Comparison of ENCODE assay signal across 8 cellular contexts in the genomic region with DNA sequence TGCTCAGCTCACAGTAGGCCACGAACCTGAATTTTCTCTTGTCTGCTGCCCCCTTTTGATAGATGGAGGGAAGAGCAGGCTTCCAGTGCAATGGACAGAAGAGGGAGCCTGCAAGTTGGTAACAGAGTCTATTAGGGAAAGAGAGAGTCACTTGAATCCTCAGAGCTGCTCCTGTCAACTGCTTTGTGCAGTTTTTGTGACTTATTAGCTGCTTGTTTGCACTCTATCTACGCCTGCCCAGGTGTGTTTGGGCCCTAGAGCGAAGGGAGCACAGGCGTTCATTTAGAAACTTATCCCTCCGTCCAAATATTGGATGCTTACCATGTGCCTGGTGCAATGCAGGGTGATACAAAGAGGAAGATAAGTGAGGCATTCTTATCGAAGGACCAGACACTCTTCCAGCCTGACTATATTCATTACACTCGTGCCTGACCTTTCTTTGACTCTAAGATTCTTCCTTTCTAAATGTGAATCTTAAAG. TPM values are rescaled to one million over a fixed set of nuclear protein-coding genes. Genes with fewer than 3 reads are reported as not detected.
DNase-seq lines count a peak whose midpoint lies in the region; ATAC-seq lines count a peak whose summit lies in the region.

No MANE protein-coding gene starts in this region.

- H3K79me2 ChIP-seq in mesendoderm (ENCODE audit: control insufficient read depth, insufficient read depth, low read length): no peaks in the 10 kb centered on the region

- no peak overlapping the region for H2BK15ac ChIP-seq in mesendoderm (replicated peaks; ENCODE audit: low read depth)

- no peak overlapping the region for H3K4me3 Mint-ChIP-seq in stimulated activated effector memory CD8-positive, alpha-beta T cell treated with anti-CD3 and anti-CD28 coated beads, Interleukin-12 subunit alpha, Interleukin-12 subunit beta, amount 100 ng/mL, for 72 hours

- H3K36me3 ChIP-seq in mesendoderm (ENCODE audit: control insufficient read depth, insufficient read depth, low read length): no peaks in the 10 kb centered on the region

- H3K36me3 Mint-ChIP-seq in stimulated activated effector memory CD8-positive, alpha-beta T cell treated with anti-CD3 and anti-CD28 coated beads, Interleukin-12 subunit alpha, Interleukin-12 subunit beta, amount 100 ng/mL, for 72 hours: no peaks in the 10 kb centered on the region

- no peak overlapping the region for H3K27ac ChIP-seq in mesendoderm (ENCODE audit: low read depth, low read length)

- ATAC-seq in GM19397 (IDR thresholded peaks at IDR 0.05; ENCODE audit: unreplicated experiment) (peak; percentile 75), HG03439 (IDR thresholded peaks at IDR 0.05; ENCODE audit: unreplicated experiment) (peak; percentile 88)
- peak; percentile 85 for ATAC-seq in stimulated activated effector memory CD8-positive, alpha-beta T cell treated with anti-CD3 and anti-CD28 coated beads, Interleukin-12 subunit alpha, Interleukin-12 subunit beta, amount 100 ng/mL, for 72 hours

- no peaks in the 10 kb centered on the region for H3K79me1 ChIP-seq in mesendoderm (ENCODE audit: low read length)

- H3K4me1 Mint-ChIP-seq in stimulated activated effector memory CD8-positive, alpha-beta T cell treated with anti-CD3 and anti-CD28 coated beads, Interleukin-12 subunit alpha, Interleukin-12 subunit beta, amount 100 ng/mL, for 72 hours: no peaks in the 10 kb centered on the region

- H3K23ac ChIP-seq in mesendoderm (ENCODE audit: low read length): no peak overlapping the region

- no peak overlapping the region for H4K5ac ChIP-seq in mesendoderm (ENCODE audit: low read length)

- H3K27me3 ChIP-seq in mesendoderm (ENCODE audit: insufficient read depth, low read length, poor library complexity): no peaks in the 10 kb centered on the region

- no peak overlapping the region for H3K4me3 ChIP-seq in mesendoderm (ENCODE audit: low read length)

- H2BK5ac ChIP-seq in mesendoderm (ENCODE audit: low read length): no peak overlapping the region

- no peak overlapping the region for H2BK120ac ChIP-seq in mesendoderm (ENCODE audit: low read depth, low read length)

- H3K9ac ChIP-seq in mesendoderm (ENCODE audit: low read length): no peak overlapping the region

- no peak overlapping the region for H3K4ac ChIP-seq in mesendoderm (ENCODE audit: low read depth, low read length)

- H4K8ac ChIP-seq in mesendoderm (ENCODE audit: low read depth, low read length): no peak overlapping the region

- no CpG with 5 or more reads among the region's 7 CpGs for WGBS in mesendoderm (ENCODE audit: extremely low coverage, insufficient coverage, low lambda C conversion rate)

- no peak overlapping the region for H3K4me2 ChIP-seq in mesendoderm (ENCODE audit: low read length)

- H2AK5ac ChIP-seq in mesendoderm (ENCODE audit: low read length): no peak overlapping the region

- H3K56ac ChIP-seq in mesendoderm (ENCODE audit: low read length): no peak overlapping the region

- peak; percentile 39 for DNase-seq in CMK (ENCODE audit: low read depth)
- peak; percentile 93 for DNase-seq in NCI-H69 (lab: John Stamatoyannopoulos, UW)
- peak; percentile 38 for DNase-seq in activated CD4-positive, alpha-beta T cell treated with anti-CD3 and anti-CD28 coated beads, Interleukin-2, amount 50 U/mL, for 1 hour
- DNase-seq in effector CD4-positive, alpha-beta T cell: peak; percentile 26
- peak; percentile 86 for DNase-seq in mesendoderm
- DNase-seq in stimulated activated effector memory CD8-positive, alpha-beta T cell treated with anti-CD3 and anti-CD28 coated beads, Interleukin-12 subunit alpha, Interleukin-12 subunit beta, amount 100 ng/mL, for 72 hours (ENCODE audit: low spot score in 2 of 2): peak; percentile 25 to 68

- no peak overlapping the region for H3K18ac ChIP-seq in mesendoderm (ENCODE audit: low read length)

- H3K4me1 ChIP-seq in mesendoderm (ENCODE audit: control insufficient read depth, low read depth, low read length): no peaks in the 10 kb centered on the region

- H3K9me3 Mint-ChIP-seq in stimulated activated effector memory CD8-positive, alpha-beta T cell treated with anti-CD3 and anti-CD28 coated beads, Interleukin-12 subunit alpha, Interleukin-12 subunit beta, amount 100 ng/mL, for 72 hours: no peaks in the 10 kb centered on the region

- H3K27ac Mint-ChIP-seq in stimulated activated effector memory CD8-positive, alpha-beta T cell treated with anti-CD3 and anti-CD28 coated beads, Interleukin-12 subunit alpha, Interleukin-12 subunit beta, amount 100 ng/mL, for 72 hours: no peak overlapping the region

RNA-seq across cellular contexts. Expression of a gene that starts 11.6 kb away (rescaled TPM):
- 1.0 TPM for polyA plus RNA-seq in mesendoderm (2013, experiment 1 of 2)
- polyA plus RNA-seq in mesendoderm (2013, experiment 2 of 2): 1.0 TPM

Comparison
In these comparisons a context has a peak if more than half of its experiments do, and no peak if none do; other contexts are left out.
1. DNase-seq: peak in every context shown above with its lines; median percentile 93 in NCI-H69; 86 in mesendoderm; 46 in stimulated activated effector memory CD8-positive, alpha-beta T cell treated with anti-CD3 and anti-CD28 coated beads, Interleukin-12 subunit alpha, Interleukin-12 subunit beta, amount 100 ng/mL, for 72 hours; 39 in CMK; 38 in activated CD4-positive, alpha-beta T cell treated with anti-CD3 and anti-CD28 coated beads, Interleukin-2, amount 50 U/mL, for 1 hour; 26 in effector CD4-positive, alpha-beta T cell.